In genomic region chr1:153649137-153649866, GRCh38 we compare ENCODE assay signal across 11 cellular contexts. TPM values are rescaled to one million over a fixed set of nuclear protein-coding genes. Genes with fewer than 3 reads are reported as not detected.
A peak's percentile ranks its signal among the peaks of the same experiment; 100 is the strongest.
DNase-seq lines count a peak whose midpoint lies in the region; ATAC-seq and TF ChIP-seq lines count a peak whose summit lies in the region.
"Had no signal": no experiment of that assay in that cellular context is flagged by ENCODE, and none has a peak within 500 bp of the region (broad histone marks: within the 10 kb centered on the region; RNA-seq: fewer than 3 reads in every experiment).

No MANE protein-coding gene starts in this region.

- no peaks in the 10 kb centered on the region for H3K9me3 Mint-ChIP-seq in activated naive CD4-positive, alpha-beta T cell treated with anti-CD3 and anti-CD28 coated beads for 36 hours

- peaks cover 29% of the 10 kb centered on the region for H3K36me3 Mint-ChIP-seq in activated naive CD4-positive, alpha-beta T cell treated with anti-CD3 and anti-CD28 coated beads for 36 hours (ENCODE audit: low read depth)

- H3K36me3 ChIP-seq in thoracic aorta: peaks cover 13% of the 10 kb centered on the region

- no peaks in the 10 kb centered on the region for H3K27me3 Mint-ChIP-seq in activated naive CD4-positive, alpha-beta T cell treated with anti-CD3 and anti-CD28 coated beads for 36 hours (ENCODE audit: low read depth)

- no peak overlapping the region for H3K4me3 ChIP-seq in thoracic aorta

- intact Hi-C loops in activated naive CD4-positive, alpha-beta T cell treated with anti-CD3 and anti-CD28 coated beads for 36 hours (cut with micrococcal nuclease): no loop called here

- H3K4me1 Mint-ChIP-seq in activated naive CD4-positive, alpha-beta T cell treated with anti-CD3 and anti-CD28 coated beads for 36 hours (ENCODE audit: low read depth): peaks cover 44% of the 10 kb centered on the region

- peaks cover 10 to 16% of the 10 kb centered on the region in 2 donors for H3K4me1 ChIP-seq in thoracic aorta (ENCODE audit: control insufficient read depth in 1 of 2, low read depth in 2 of 2)

- H3K27ac ChIP-seq in VCaP: peak overlapping the region; percentile 79
- peak overlapping the region; percentile 26 to 52 for H3K27ac ChIP-seq in thoracic aorta

- CTCF ChIA-PET in activated naive CD4-positive, alpha-beta T cell treated with anti-CD3 and anti-CD28 coated beads for 36 hours (lab: Charles Lee): interaction anchor here (0.8 to 1.4 kb wide), 3 partner anchors 9 to 147 kb away, joined by 3 to 5 read pairs (median 3); no protein-coding TSS in a partner anchor

- peak overlapping the region; percentile 57 for H3K27ac Mint-ChIP-seq in activated naive CD4-positive, alpha-beta T cell treated with anti-CD3 and anti-CD28 coated beads for 36 hours

- DNase-seq in activated naive CD4-positive, alpha-beta T cell treated with anti-CD3 and anti-CD28 coated beads for 36 hours: no peak
- no peak for DNase-seq in activated naive CD4-positive, alpha-beta T cell treated with Interleukin-2 at 50 U/mL for 16 hours
- no peak for DNase-seq in left lobe of liver (ENCODE audit: low spot score)
- no peak for DNase-seq in thoracic aorta (ENCODE audit: low spot score)
- no peak for DNase-seq in NCI-H2081 (lab: John Stamatoyannopoulos, UW)
- no peak for DNase-seq in NCI-H1436 (lab: John Stamatoyannopoulos, UW)
- DNase-seq: NCI-H2171 had no signal

- ATAC-seq in left lobe of liver (peak; percentile 26), thoracic aorta (ENCODE audit: insufficient number of reproducible peaks, low FRiP score, low read depth) (no peak), HG03108 (IDR thresholded peaks at IDR 0.05; ENCODE audit: unreplicated experiment) (no peak)

- H3K4me3 Mint-ChIP-seq in activated naive CD4-positive, alpha-beta T cell treated with anti-CD3 and anti-CD28 coated beads for 36 hours: no peak overlapping the region
- H3K4me3 Mint-ChIP-seq: CD14-positive monocyte had no signal

- H3K9me3 ChIP-seq in thoracic aorta: no peaks in the 10 kb centered on the region

- H3K27me3 ChIP-seq in thoracic aorta (replicated peaks; ENCODE audit: insufficient read depth): no peaks in the 10 kb centered on the region

- no peak for TF ChIP-seq CTCF in VCaP (conservative IDR thresholded peaks at IDR 0.05)
- no peak for TF ChIP-seq CTCF in thoracic aorta (IDR thresholded peaks at IDR 0.05)

RNA-seq across cellular contexts. Expression of gene SNAPIN, which starts 9.2 kb away (rescaled TPM):
- 10 to 100 TPM; 24.4 to 26.2 TPM for total RNA-seq in activated naive CD4-positive, alpha-beta T cell treated with anti-CD3 and anti-CD28 coated beads for 36 hours
- total RNA-seq in left lobe of liver (15.1 TPM), thoracic aorta (10 to 100 TPM; 37.9 to 41.6 TPM)

RNA-seq across cellular contexts. Expression of gene CHTOP, which starts 15.4 kb away (rescaled TPM):
- 10 to 100 TPM; 88.2 to 91.3 TPM for total RNA-seq in activated naive CD4-positive, alpha-beta T cell treated with anti-CD3 and anti-CD28 coated beads for 36 hours
- total RNA-seq in left lobe of liver (24.5 TPM), thoracic aorta (10 to 100 TPM; 39.0 to 78.0 TPM)

RNA-seq across cellular contexts. Expression of gene S100A1, which starts 21.1 kb away (rescaled TPM):
- total RNA-seq in activated naive CD4-positive, alpha-beta T cell treated with anti-CD3 and anti-CD28 coated beads for 36 hours: not detected
- total RNA-seq in left lobe of liver (1.7 TPM), thoracic aorta (not detected)
- total RNA-seq: glomerular endothelial cell had no signal

RNA-seq across cellular contexts. Expression of gene ILF2, which starts 21.5 kb away (rescaled TPM):
- 100 to 1,000 TPM; 346 to 357 TPM for total RNA-seq in activated naive CD4-positive, alpha-beta T cell treated with anti-CD3 and anti-CD28 coated beads for 36 hours
- total RNA-seq in left lobe of liver (33.2 TPM), thoracic aorta (10 to 100 TPM; 75.7 to 81.8 TPM)

RNA-seq across cellular contexts. Expression of gene S100A13, which starts 22.0 kb away (rescaled TPM):
- 1 to 10 TPM; 6.6 to 7.0 TPM for total RNA-seq in activated naive CD4-positive, alpha-beta T cell treated with anti-CD3 and anti-CD28 coated beads for 36 hours
- total RNA-seq in left lobe of liver (10.2 TPM), thoracic aorta (10 to 100 TPM; 64.2 to 82.9 TPM)
